Comparison of ENCODE assay signal across 1 cellular context in genomic region chr20:18388860-18389259, GRCh38.
TF ChIP-seq lines count a peak whose summit lies in the region.

No MANE protein-coding gene starts in this region.

TF ChIP-seq in endothelial cell of umbilical vein, 7 proteins besides CTCF, POLR2A, EP300 and RAD21 (continued from another document):
- no peak for TF ChIP-seq GATA2 (IDR thresholded peaks at IDR 0.05; ENCODE audit: insufficient read depth, insufficient read length, low read depth, low read length)
